In the genomic region with DNA sequence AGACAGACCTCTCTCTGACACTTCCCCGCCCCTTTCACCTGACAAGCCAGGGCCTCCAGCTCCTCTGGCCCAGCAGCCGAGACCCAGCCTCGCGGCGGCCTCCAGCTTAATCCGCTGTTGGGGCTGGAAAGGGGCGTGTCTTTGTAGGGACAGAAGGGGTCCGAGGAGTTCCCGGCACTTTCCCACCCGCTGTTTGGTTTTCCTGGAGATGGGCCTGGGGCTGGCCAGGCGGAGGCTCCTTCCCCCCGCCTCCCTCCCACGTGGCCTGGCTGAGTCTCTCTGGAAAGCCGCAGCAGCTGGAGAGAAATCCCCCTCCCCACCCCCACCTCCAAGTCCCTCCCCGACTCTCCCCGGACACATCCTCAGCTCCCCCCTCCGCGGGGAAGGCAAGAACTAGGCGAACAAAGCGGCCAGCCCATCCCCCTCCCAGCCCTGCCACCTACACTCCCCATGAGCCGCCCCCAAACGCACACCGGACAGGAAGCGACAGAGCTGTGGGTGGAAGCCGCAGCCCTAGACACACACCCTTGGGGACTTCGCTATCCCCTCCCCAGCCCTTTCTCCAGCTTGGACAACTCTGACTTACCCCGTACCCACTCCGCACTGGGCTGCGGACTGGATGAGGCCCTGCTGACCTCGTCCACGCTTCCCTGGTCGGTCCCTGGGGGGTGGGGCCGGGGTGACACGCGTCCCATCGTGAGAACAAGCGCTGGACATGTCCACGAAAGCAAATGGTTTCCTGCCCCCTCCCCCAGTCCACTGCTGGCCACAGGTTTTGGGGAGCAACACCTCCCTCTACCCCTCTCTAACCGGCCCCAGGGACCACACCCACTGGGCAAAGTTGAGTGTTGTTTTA, we compare ENCODE assay signal across 1 cellular context.
TF ChIP-seq lines count a peak whose summit lies in the region.

No MANE protein-coding gene starts in this region.

TF ChIP-seq in H1, 55 proteins besides CTCF, POLR2A, EP300 and RAD21 (continued from another document):
- no peak; the same call in 1 of the 2 replicates for TF ChIP-seq CREB1 (IDR thresholded peaks at IDR 0.05)
